ENCODE assay signal across 10 cellular contexts in the genomic region with DNA sequence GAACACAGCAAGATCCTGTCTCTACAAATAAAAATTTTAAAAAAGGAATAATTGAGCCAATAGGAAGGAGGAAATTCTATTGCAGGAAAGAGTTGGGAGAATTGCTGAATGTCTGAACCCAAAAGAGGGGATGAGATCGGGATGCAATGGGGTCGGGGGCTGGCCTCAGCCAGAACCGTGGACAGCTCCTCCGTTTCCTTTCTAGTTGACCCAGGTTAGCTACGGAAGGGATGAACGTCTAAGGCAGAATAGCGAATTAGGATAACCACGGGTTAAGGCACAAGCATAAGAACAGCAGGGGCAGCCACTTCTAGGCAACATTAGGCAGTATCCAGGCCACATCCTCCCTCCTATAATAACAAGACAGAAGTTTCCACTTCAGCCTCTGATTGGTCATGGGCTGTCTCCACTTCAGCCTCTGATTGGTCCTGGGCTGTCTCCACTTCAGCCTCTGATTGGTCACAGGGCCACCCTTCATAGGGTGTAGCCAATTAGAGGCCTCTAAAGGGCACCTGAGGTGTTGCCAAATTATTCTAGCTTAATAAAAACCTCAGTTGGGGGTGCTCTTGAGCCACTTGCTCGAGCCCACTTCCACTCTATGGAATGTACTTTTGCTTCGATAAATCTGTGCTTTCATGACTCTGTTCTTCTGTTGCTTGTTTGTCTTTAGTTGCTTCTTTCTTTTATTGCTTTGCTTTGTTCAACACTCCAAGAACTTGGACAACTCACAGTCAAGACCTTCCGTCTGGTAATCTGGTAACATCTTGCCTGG. TPM values are rescaled to one million over a fixed set of nuclear protein-coding genes. Genes with fewer than 3 reads are reported as not detected.
A peak's percentile ranks its signal among the peaks of the same experiment; 100 is the strongest.
DNase-seq lines count a peak whose midpoint lies in the region; ATAC-seq and TF ChIP-seq lines count a peak whose summit lies in the region.
"Had no signal": no experiment of that assay in that cellular context is flagged by ENCODE, and none has a peak within 500 bp of the region (broad histone marks: within the 10 kb centered on the region; RNA-seq: fewer than 3 reads in every experiment).

No MANE protein-coding gene starts in this region.

- H3K4me3 ChIP-seq in fibroblast of the aortic adventitia (ENCODE audit: low read depth, low read length): no peak overlapping the region
- H3K4me3 ChIP-seq in upper lobe of right lung: no peak overlapping the region

- ATAC-seq in activated B cell treated with CpG ODN at 0.5 μM for 24 hours (ENCODE audit: low read depth): peak; percentile 87
- peak; percentile 74 for ATAC-seq in upper lobe of right lung

- peak; percentile 25 for DNase-seq in stimulated activated CD4-positive, alpha-beta T cell treated with anti-CD3 and anti-CD28 coated beads, Interleukin-2, amount 100 ng/mL, for 4 hours (ENCODE audit: low read depth)
- DNase-seq in stimulated activated CD4-positive, alpha-beta T cell treated with anti-CD3 and anti-CD28 coated beads, Interleukin-4, amount 100 ng/mL, for 1 hour: no peak
- DNase-seq in activated B cell treated with CpG ODN at 0.5 μM for 24 hours: no peak
- DNase-seq in fibroblast of the aortic adventitia (ENCODE audit: low read depth): peak; percentile 37
- DNase-seq in upper lobe of right lung: no peak
- no peak for DNase-seq in NCI-H524 treated with DMSO at 0.1 percent for 48 hours (lab: John Stamatoyannopoulos, UW)
- DNase-seq in HCEC 1CT: no peak
- DNase-seq in glutamatergic neuron: no peak
- DNase-seq: DMS53 had no signal

- POLR2A ChIA-PET in activated B cell treated with CpG ODN at 0.5 μM for 24 hours (lab: Charles Lee): interaction anchor here (0.6 to 0.9 kb wide), 2 partner anchors 11 to 93 kb away, joined by 3 to 5 read pairs; no protein-coding TSS in a partner anchor

- intact Hi-C loops in activated B cell treated with CpG ODN at 0.5 μM for 24 hours (cut with micrococcal nuclease): loop anchor here (10.0 kb wide), 1 partner anchor 427 kb away; no protein-coding TSS in a partner anchor
- intact Hi-C loops in upper lobe of right lung (cut with DNase I): no loop called here

- no peak for TF ChIP-seq CTCF in activated B cell treated with CpG ODN at 0.5 μM for 24 hours (IDR thresholded peaks at IDR 0.05)
- no peak for TF ChIP-seq CTCF in fibroblast of the aortic adventitia (IDR thresholded peaks at IDR 0.05; ENCODE audit: insufficient read depth, low read length)
- TF ChIP-seq CTCF in upper lobe of right lung (IDR thresholded peaks at IDR 0.05): no peak
- no peak for TF ChIP-seq CTCF in glutamatergic neuron (IDR thresholded peaks at IDR 0.05; ENCODE audit: partially characterized antibody, unreplicated experiment)

- H3K27ac ChIP-seq in upper lobe of right lung: no peak overlapping the region
- H3K27ac ChIP-seq: neutrophil had no signal

- H3K4me1 Mint-ChIP-seq in activated B cell treated with CpG ODN at 0.5 μM for 24 hours (peaks cover 3% of the 10 kb centered on the region), glutamatergic neuron (ENCODE audit: low read depth, unreplicated experiment) (peaks cover 2% of the 10 kb centered on the region)

- H3K36me3 ChIP-seq in upper lobe of right lung: no peaks in the 10 kb centered on the region
- H3K36me3 ChIP-seq: neutrophil had no signal

- no peaks in the 10 kb centered on the region for H3K27me3 ChIP-seq in upper lobe of right lung

- H3K4me1 ChIP-seq in upper lobe of right lung: no peaks in the 10 kb centered on the region

- CTCF ChIA-PET in activated B cell treated with CpG ODN at 0.5 μM for 24 hours (lab: Charles Lee): interaction anchor here (1.6 to 2.5 kb wide), 2 partner anchors 10 to 134 kb away, joined by 4 to 12 read pairs; a partner anchor contains a TSS

- H3K4me3 Mint-ChIP-seq in activated B cell treated with CpG ODN at 0.5 μM for 24 hours (no peak overlapping the region), glutamatergic neuron (ENCODE audit: unreplicated experiment) (no peak overlapping the region)

- H3K27ac Mint-ChIP-seq in activated B cell treated with CpG ODN at 0.5 μM for 24 hours: no peak overlapping the region
- H3K27ac Mint-ChIP-seq in glutamatergic neuron (ENCODE audit: unreplicated experiment): no peak overlapping the region

- no peaks in the 10 kb centered on the region for H3K36me3 Mint-ChIP-seq in activated B cell treated with CpG ODN at 0.5 μM for 24 hours (ENCODE audit: low read depth)
- no peaks in the 10 kb centered on the region for H3K36me3 Mint-ChIP-seq in glutamatergic neuron (ENCODE audit: unreplicated experiment)

- no peaks in the 10 kb centered on the region for H3K9me3 ChIP-seq in upper lobe of right lung
- H3K9me3 ChIP-seq: neutrophil had no signal

- H3K27me3 Mint-ChIP-seq in activated B cell treated with CpG ODN at 0.5 μM for 24 hours: no peaks in the 10 kb centered on the region
- peaks cover 8% of the 10 kb centered on the region for H3K27me3 Mint-ChIP-seq in glutamatergic neuron (ENCODE audit: unreplicated experiment)

- peaks cover 5% of the 10 kb centered on the region for H3K9me3 Mint-ChIP-seq in activated B cell treated with CpG ODN at 0.5 μM for 24 hours
- peaks cover 12% of the 10 kb centered on the region for H3K9me3 Mint-ChIP-seq in glutamatergic neuron (ENCODE audit: unreplicated experiment)

RNA-seq across cellular contexts. Expression of a gene that starts 24.9 kb away (rescaled TPM):
- 238 and 257 TPM in 2 replicates for total RNA-seq in activated B cell treated with CpG ODN at 0.5 μM for 24 hours
- 864 and 1,097 TPM in 2 replicates for total RNA-seq in fibroblast of the aortic adventitia (ENCODE audit: low replicate concordance)
- 386 TPM for total RNA-seq in upper lobe of right lung
- total RNA-seq in glutamatergic neuron (ENCODE audit: unreplicated experiment): 310 TPM

Comparison
In these comparisons a context has a peak if more than half of its experiments do, and no peak if none do; other contexts are left out.
1. DNase-seq: peak in stimulated activated CD4-positive, alpha-beta T cell treated with anti-CD3 and anti-CD28 coated beads, Interleukin-2, amount 100 ng/mL, for 4 hours (single experiment) and fibroblast of the aortic adventitia (single experiment); none in stimulated activated CD4-positive, alpha-beta T cell treated with anti-CD3 and anti-CD28 coated beads, Interleukin-4, amount 100 ng/mL, for 1 hour (single experiment), activated B cell treated with CpG ODN at 0.5 μM for 24 hours (single experiment), upper lobe of right lung (single experiment), NCI-H524 treated with DMSO at 0.1 percent for 48 hours (single experiment), HCEC 1CT (single experiment) and glutamatergic neuron (single experiment).